Comparison of ENCODE assay signal across 22 cellular contexts in genomic region chr16:615122-615521, GRCh38.
"Had no signal": no experiment of that assay in that cellular context is flagged by ENCODE, and none has a peak within 500 bp of the region (broad histone marks: within the 10 kb centered on the region; RNA-seq: fewer than 3 reads in every experiment).

No MANE protein-coding gene starts in this region.

- FAIRE-seq: RCC 7860 had no signal

- DNase-seq: activated CD4-positive, alpha-beta T cell treated with anti-CD3 and anti-CD28 coated beads for 48 hours; activated CD4-positive, alpha-beta T cell treated with anti-CD3 and anti-CD28 coated beads, Interleukin-2, amount 50 U/mL, for 4 hours; activated CD4-positive, CD25-positive, alpha-beta regulatory T cell treated with anti-CD3 and anti-CD28 coated beads, Interleukin-2, amount 50 U/mL, for 72 hours; activated CD8-positive, alpha-beta T cell treated with anti-CD3 and anti-CD28 coated beads, Interleukin-2, amount 10 ng/mL, durations not matched to agents 7 days and 5 days; activated effector memory CD4-positive, alpha-beta T cell treated with anti-CD3 and anti-CD28 coated beads, Interleukin-2, amount 50 U/mL, for 16 hours; activated naive CD4-positive, alpha-beta T cell treated with Interleukin-2 at 50 U/mL for 16 hours; activated naive CD8-positive, alpha-beta T cell treated with anti-CD3 and anti-CD28 coated beads, Interleukin-2, amount 50 U/mL, for 24 hours; activated T-cell treated with anti-CD3 and anti-CD28 coated beads, Interleukin-2, amount 50 U/mL, for 24 hours; amygdala; brain microvascular endothelial cell; MG63; MV-4-11; NCI-H1092 treated with DMSO at 0.1 percent for 48 hours; NCI-H1417 treated with DMSO at 0.1 percent for 48 hours; NCI-H1694; NCI-H2029 treated with DMSO at 0.1 percent for 48 hours; NCI-H446; NCI-H524; SHP77 treated with DMSO at 0.1 percent for 48 hours had no signal

- H3K36me3 Mint-ChIP-seq: activated naive CD4-positive, alpha-beta T cell treated with anti-CD3 and anti-CD28 coated beads, Interleukin-2, amount 50 U/mL, for 72 hours had no signal

- H3K4me3 Mint-ChIP-seq: activated CD8-positive, alpha-beta T cell treated with anti-CD3 and anti-CD28 coated beads, Interleukin-2, amount 10 ng/mL, durations not matched to agents 7 days and 5 days; activated naive CD8-positive, alpha-beta T cell treated with anti-CD3 and anti-CD28 coated beads, Interleukin-2, amount 50 U/mL, for 24 hours; activated T-cell treated with anti-CD3 and anti-CD28 coated beads, Interleukin-2, amount 50 U/mL, for 24 hours; T-helper 1 cell treated with Interleukin-12 subunit alpha and Interleukin-12 subunit beta and Interleukin-4 antibody, amounts not matched to agents 30 μg/mL and 1 μg/mL, for 36 hours had no signal

- H3K9me3 Mint-ChIP-seq: activated naive CD4-positive, alpha-beta T cell treated with anti-CD3 and anti-CD28 coated beads, Interleukin-2, amount 50 U/mL, for 72 hours; activated naive CD8-positive, alpha-beta T cell treated with anti-CD3 and anti-CD28 coated beads, Interleukin-2, amount 50 U/mL, for 24 hours; activated T-cell treated with anti-CD3 and anti-CD28 coated beads, Interleukin-2, amount 50 U/mL, for 24 hours; T-helper 1 cell treated with Interleukin-12 subunit alpha and Interleukin-12 subunit beta and Interleukin-4 antibody, amounts not matched to agents 30 μg/mL and 1 μg/mL, for 36 hours had no signal

- ATAC-seq: activated CD8-positive, alpha-beta T cell treated with anti-CD3 and anti-CD28 coated beads, Interleukin-2, amount 10 ng/mL, durations not matched to agents 7 days and 5 days; activated naive CD4-positive, alpha-beta T cell treated with anti-CD3 and anti-CD28 coated beads, Interleukin-2, amount 50 U/mL, for 72 hours; activated naive CD8-positive, alpha-beta T cell treated with anti-CD3 and anti-CD28 coated beads, Interleukin-2, amount 50 U/mL, for 24 hours had no signal

- H3K27me3 Mint-ChIP-seq: activated naive CD8-positive, alpha-beta T cell treated with anti-CD3 and anti-CD28 coated beads, Interleukin-2, amount 50 U/mL, for 24 hours; activated T-cell treated with anti-CD3 and anti-CD28 coated beads, Interleukin-2, amount 50 U/mL, for 24 hours had no signal

- H3K27ac Mint-ChIP-seq: activated CD8-positive, alpha-beta T cell treated with anti-CD3 and anti-CD28 coated beads, Interleukin-2, amount 10 ng/mL, durations not matched to agents 7 days and 5 days; activated naive CD8-positive, alpha-beta T cell treated with anti-CD3 and anti-CD28 coated beads, Interleukin-2, amount 50 U/mL, for 24 hours; activated T-cell treated with anti-CD3 and anti-CD28 coated beads, Interleukin-2, amount 50 U/mL, for 24 hours; T-helper 1 cell treated with Interleukin-12 subunit alpha and Interleukin-12 subunit beta and Interleukin-4 antibody, amounts not matched to agents 30 μg/mL and 1 μg/mL, for 36 hours had no signal
